9 cellular contexts compared by ENCODE assay signal in the genomic region with DNA sequence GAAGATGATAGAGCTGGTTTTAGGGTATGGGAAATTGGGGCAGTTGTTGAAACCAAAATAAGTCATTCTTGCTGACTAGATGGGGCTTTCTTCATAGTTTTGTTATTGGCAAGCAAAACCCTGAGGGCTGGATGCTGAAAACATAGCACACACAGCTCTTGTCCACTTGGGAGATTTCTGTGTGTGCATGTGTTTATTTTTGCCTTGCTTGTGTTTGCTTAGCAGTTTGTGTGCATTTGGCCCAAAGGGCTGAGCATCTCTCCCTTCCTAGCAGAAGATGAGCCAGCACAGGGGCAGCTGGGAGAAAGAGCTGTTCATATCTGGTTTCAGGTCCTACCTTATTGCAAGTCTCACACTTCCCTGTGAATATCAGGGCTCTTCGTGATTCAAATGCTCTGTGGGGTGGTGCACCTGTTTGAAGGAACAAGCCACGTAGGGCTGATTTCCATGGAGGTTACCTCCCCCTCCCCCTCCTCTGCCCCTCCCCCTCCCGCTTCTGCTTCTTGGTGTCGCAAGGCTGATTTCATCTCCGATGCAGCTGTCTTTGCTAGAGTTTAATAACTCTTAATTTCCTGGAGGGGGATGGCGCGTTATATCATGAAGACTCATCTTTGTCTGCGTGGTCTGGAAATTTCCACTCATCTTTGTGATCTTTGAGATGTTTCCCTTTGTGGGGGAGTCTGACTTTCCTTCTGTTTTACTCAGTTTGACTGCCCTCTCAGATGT.
A peak's percentile ranks its signal among the peaks of the same experiment; 100 is the strongest.
DNase-seq lines count a peak whose midpoint lies in the region; ATAC-seq, FAIRE-seq and TF ChIP-seq lines count a peak whose summit lies in the region.
"Had no signal": no experiment of that assay in that cellular context is flagged by ENCODE, and none has a peak within 500 bp of the region (broad histone marks: within the 10 kb centered on the region; RNA-seq: fewer than 3 reads in every experiment).

No MANE protein-coding gene starts in this region.

- TF ChIP-seq EP300 in HepG2 (IDR thresholded peaks at IDR 0.05; ENCODE audit: low read depth in 2 of 2, low read length in 2 of 2) (no peak), HepG2 (CRISPR knock-in tag; IDR thresholded peaks at IDR 0.05; ENCODE audit: borderline replicate concordance) (no peak)

- TF ChIP-seq POLR2A in HepG2 (IDR thresholded peaks at IDR 0.05; ENCODE audit: insufficient read depth in 1 of 2, low read depth in 2 of 2, low read length in 2 of 2) = no peak

- no peaks in the 10 kb centered on the region for H3K4me1 ChIP-seq in pancreas
- no peaks in the 10 kb centered on the region for H3K4me1 ChIP-seq in HepG2 (ENCODE audit: insufficient read depth, low read length)

- H3K4me2 ChIP-seq in HepG2 (ENCODE audit: low read depth, low read length) = no peak overlapping the region

- ATAC-seq in HG03039 (IDR thresholded peaks at IDR 0.05; ENCODE audit: unreplicated experiment) = peak; percentile 57
- ATAC-seq in pancreas = peak in 3 of 4 donors; percentile 23 to 33 (median 31)
- ATAC-seq in HepG2 = no peak

- POLR2A ChIA-PET in activated CD4-positive, alpha-beta memory T cell treated with anti-CD3 and anti-CD28 coated beads for 36 hours (lab: Charles Lee) = interaction anchor here (0.7 to 2.2 kb wide), 5 partner anchors 9 to 58 kb away, joined by 3 to 5 read pairs (median 3); no protein-coding TSS in a partner anchor
- POLR2A ChIA-PET in activated CD4-positive, alpha-beta memory T cell treated with anti-CD3 and anti-CD28 coated beads, Interleukin-2, amount 10 ng/mL, durations not matched to agents 7 days and 5 days (lab: Charles Lee) = no interaction called here
- POLR2A ChIA-PET in HepG2 (lab: Yijun Ruan, JAX) = no interaction called here

- BruUV-seq in HepG2 (replicated peaks; lab: Mats Ljungman, UMichigan) = no TSS peak

- no peaks in the 10 kb centered on the region for H3K27me3 Mint-ChIP-seq in activated CD4-positive, alpha-beta memory T cell treated with anti-CD3 and anti-CD28 coated beads for 36 hours
- no peaks in the 10 kb centered on the region for H3K27me3 Mint-ChIP-seq in activated CD4-positive, alpha-beta memory T cell treated with anti-CD3 and anti-CD28 coated beads, Interleukin-2, amount 10 ng/mL, durations not matched to agents 7 days and 5 days
- H3K27me3 Mint-ChIP-seq in T-helper 2 cell treated with Interferon-gamma antibody and Interleukin-4, amounts not matched to agents 5 μg/mL and 100 μg/mL, for 36 hours (ENCODE audit: low read depth) = no peaks in the 10 kb centered on the region
- H3K27me3 Mint-ChIP-seq: CD4-positive, CD25-positive, alpha-beta regulatory T cell had no signal

- peaks cover 37% of the 10 kb centered on the region for H3K4me1 Mint-ChIP-seq in activated CD4-positive, alpha-beta memory T cell treated with anti-CD3 and anti-CD28 coated beads for 36 hours (ENCODE audit: low read depth)
- peaks cover 12% of the 10 kb centered on the region for H3K4me1 Mint-ChIP-seq in activated CD4-positive, alpha-beta memory T cell treated with anti-CD3 and anti-CD28 coated beads, Interleukin-2, amount 10 ng/mL, durations not matched to agents 7 days and 5 days
- peaks cover 21% of the 10 kb centered on the region for H3K4me1 Mint-ChIP-seq in T-helper 2 cell treated with Interferon-gamma antibody and Interleukin-4, amounts not matched to agents 5 μg/mL and 100 μg/mL, for 36 hours (ENCODE audit: low read depth)

- H3K9ac ChIP-seq in HepG2 (ENCODE audit: insufficient read depth, low read depth, low read length) = no peak overlapping the region

- no peak for TF ChIP-seq CTCF in pancreas (IDR thresholded peaks at IDR 0.05)
- TF ChIP-seq CTCF in HepG2 (CRISPR knock-in tag; IDR thresholded peaks at IDR 0.05) = no peak

- no peak for FAIRE-seq in pancreas (lab: Jason Lieb, UNC)
- FAIRE-seq in HepG2 (lab: Jason Lieb, UNC) = no peak

- peak overlapping the region; percentile 75 for H3K27ac Mint-ChIP-seq in activated CD4-positive, alpha-beta memory T cell treated with anti-CD3 and anti-CD28 coated beads for 36 hours
- no peak overlapping the region for H3K27ac Mint-ChIP-seq in activated CD4-positive, alpha-beta memory T cell treated with anti-CD3 and anti-CD28 coated beads, Interleukin-2, amount 10 ng/mL, durations not matched to agents 7 days and 5 days
- peak overlapping the region; percentile 43 for H3K27ac Mint-ChIP-seq in T-helper 2 cell treated with Interferon-gamma antibody and Interleukin-4, amounts not matched to agents 5 μg/mL and 100 μg/mL, for 36 hours
- H3K27ac Mint-ChIP-seq: CD4-positive, CD25-positive, alpha-beta regulatory T cell had no signal

- in situ Hi-C loops in HepG2 (cut with HindIII; ENCODE audit: extremely low pct_ligation_motif_present, low pct_unique_long_range_greater_than_20kb) = no loop called here

- no peaks in the 10 kb centered on the region for H3K9me3 ChIP-seq in pancreas
- no peaks in the 10 kb centered on the region for H3K9me3 ChIP-seq in HepG2 (ENCODE audit: low read length)

- TF ChIP-seq RAD21 in HepG2 (CRISPR knock-in tag; IDR thresholded peaks at IDR 0.05) = no peak

- intact Hi-C loops in activated CD4-positive, alpha-beta memory T cell treated with anti-CD3 and anti-CD28 coated beads for 36 hours (cut with micrococcal nuclease) = loop anchor here (1.0 to 5.0 kb wide), 4 partner anchors 10 to 58 kb away; no protein-coding TSS in a partner anchor
- intact Hi-C loops in pancreas (cut with DNase I) (no loop called here), HepG2 (cut with micrococcal nuclease; ENCODE audit: unreplicated experiment) (no loop called here)

- no peak overlapping the region for H3K27ac ChIP-seq in pancreas
- no peak overlapping the region for H3K27ac ChIP-seq in HepG2 (ENCODE audit: extremely low read length, insufficient read depth, low read length)

- H4K20me1 ChIP-seq in HepG2 (ENCODE audit: insufficient read depth, low read length) = no peaks in the 10 kb centered on the region

- no peak overlapping the region for H3K4me3 Mint-ChIP-seq in activated CD4-positive, alpha-beta memory T cell treated with anti-CD3 and anti-CD28 coated beads for 36 hours
- no peak overlapping the region for H3K4me3 Mint-ChIP-seq in activated CD4-positive, alpha-beta memory T cell treated with anti-CD3 and anti-CD28 coated beads, Interleukin-2, amount 10 ng/mL, durations not matched to agents 7 days and 5 days
- peak overlapping the region; percentile 38 for H3K4me3 Mint-ChIP-seq in T-helper 2 cell treated with Interferon-gamma antibody and Interleukin-4, amounts not matched to agents 5 μg/mL and 100 μg/mL, for 36 hours
- H3K4me3 Mint-ChIP-seq: CD4-positive, CD25-positive, alpha-beta regulatory T cell had no signal

- peaks cover 23% of the 10 kb centered on the region for H3K36me3 Mint-ChIP-seq in activated CD4-positive, alpha-beta memory T cell treated with anti-CD3 and anti-CD28 coated beads for 36 hours
- H3K36me3 Mint-ChIP-seq in activated CD4-positive, alpha-beta memory T cell treated with anti-CD3 and anti-CD28 coated beads, Interleukin-2, amount 10 ng/mL, durations not matched to agents 7 days and 5 days (ENCODE audit: low read depth) = peaks cover 27% of the 10 kb centered on the region
- peaks cover 52% of the 10 kb centered on the region for H3K36me3 Mint-ChIP-seq in T-helper 2 cell treated with Interferon-gamma antibody and Interleukin-4, amounts not matched to agents 5 μg/mL and 100 μg/mL, for 36 hours (ENCODE audit: low read depth)

- DNase-seq in activated CD4-positive, alpha-beta memory T cell treated with anti-CD3 and anti-CD28 coated beads for 36 hours = peak; percentile 62
- no peak for DNase-seq in activated CD4-positive, alpha-beta memory T cell treated with anti-CD3 and anti-CD28 coated beads, Interleukin-2, amount 10 ng/mL, durations not matched to agents 7 days and 5 days
- DNase-seq in T-helper 2 cell treated with Interferon-gamma antibody and Interleukin-4, amounts not matched to agents 5 μg/mL and 100 μg/mL, for 36 hours (ENCODE audit: low spot score) = peak; percentile 53
- DNase-seq in pancreas (no peak), HepG2 (ENCODE audit: low spot score) (no peak), NCI-H1694 treated with DMSO at 0.1 percent for 48 hours (lab: John Stamatoyannopoulos, UW) (no peak), NCI-H1436 treated with DMSO at 0.1 percent for 48 hours (lab: John Stamatoyannopoulos, UW) (no peak)

- H2AFZ ChIP-seq in HepG2 (ENCODE audit: low read length) = no peak overlapping the region

- H3K9me3 Mint-ChIP-seq in activated CD4-positive, alpha-beta memory T cell treated with anti-CD3 and anti-CD28 coated beads for 36 hours = peaks cover 2% of the 10 kb centered on the region
- peaks cover 6% of the 10 kb centered on the region for H3K9me3 Mint-ChIP-seq in activated CD4-positive, alpha-beta memory T cell treated with anti-CD3 and anti-CD28 coated beads, Interleukin-2, amount 10 ng/mL, durations not matched to agents 7 days and 5 days
- peaks cover 5% of the 10 kb centered on the region for H3K9me3 Mint-ChIP-seq in T-helper 2 cell treated with Interferon-gamma antibody and Interleukin-4, amounts not matched to agents 5 μg/mL and 100 μg/mL, for 36 hours

- H3K36me3 ChIP-seq in pancreas (no peaks in the 10 kb centered on the region), HepG2 (replicated peaks in 1 of 2; ENCODE audit: control insufficient read depth in 1 of 2, insufficient read depth in 2 of 2, low read length in 2 of 2) (peaks cover 6 to 13% of the 10 kb centered on the region in 2 experiments; a peak in 4 of 5 replicates)

- H3K4me3 ChIP-seq in pancreas = no peak overlapping the region
- H3K4me3 ChIP-seq in HepG2 (replicated peaks in 1 of 3; ENCODE audit: insufficient read depth in 1 of 3, low read depth in 2 of 3, low read length in 3 of 3) = no peak overlapping the region

- H3K27me3 ChIP-seq in pancreas (no peaks in the 10 kb centered on the region), HepG2 (ENCODE audit: control insufficient read depth in 1 of 2, insufficient read depth in 2 of 2, low read length in 2 of 2) (no peaks in the 10 kb centered on the region)

- 78 to 81% methylated on average over 8 of the region's 8 CpGs for WGBS in pancreas, 2 donors
- 96% methylated on average over 8 of the region's 8 CpGs for WGBS in HepG2 (ENCODE audit: low lambda C conversion rate)

- no peaks in the 10 kb centered on the region for H3K79me2 ChIP-seq in HepG2 (ENCODE audit: insufficient read depth, low read length)

- CTCF ChIA-PET in activated CD4-positive, alpha-beta memory T cell treated with anti-CD3 and anti-CD28 coated beads for 36 hours (lab: Charles Lee) = no interaction called here
- CTCF ChIA-PET in activated CD4-positive, alpha-beta memory T cell treated with anti-CD3 and anti-CD28 coated beads, Interleukin-2, amount 10 ng/mL, durations not matched to agents 7 days and 5 days (lab: Charles Lee) = no interaction called here
- CTCF ChIA-PET in HepG2 (lab: Yijun Ruan, JAX; ENCODE audit: low intra/inter-chr PET ratio, low total read pairs) = no interaction called here

TF ChIP-seq in HepG2, 621 proteins besides CTCF, POLR2A, EP300 and RAD21 (continues in another document):
- TF ChIP-seq ZNF510 (CRISPR knock-in tag; IDR thresholded peaks at IDR 0.05; ENCODE audit: low read depth) = no peak
- TF ChIP-seq SMARCC2 (IDR thresholded peaks at IDR 0.05) = no peak

Comparison
In these comparisons a context has a peak if more than half of its experiments do, and no peak if none do; other contexts are left out.
1. DNase-seq: peak in activated CD4-positive, alpha-beta memory T cell treated with anti-CD3 and anti-CD28 coated beads for 36 hours (single experiment) and T-helper 2 cell treated with Interferon-gamma antibody and Interleukin-4, amounts not matched to agents 5 μg/mL and 100 μg/mL, for 36 hours (single experiment); none in activated CD4-positive, alpha-beta memory T cell treated with anti-CD3 and anti-CD28 coated beads, Interleukin-2, amount 10 ng/mL, durations not matched to agents 7 days and 5 days (single experiment), pancreas (0 of 6), HepG2 (single experiment), NCI-H1694 treated with DMSO at 0.1 percent for 48 hours (single experiment) and NCI-H1436 treated with DMSO at 0.1 percent for 48 hours (single experiment).